1 cellular context compared by ENCODE assay signal in the genomic region with DNA sequence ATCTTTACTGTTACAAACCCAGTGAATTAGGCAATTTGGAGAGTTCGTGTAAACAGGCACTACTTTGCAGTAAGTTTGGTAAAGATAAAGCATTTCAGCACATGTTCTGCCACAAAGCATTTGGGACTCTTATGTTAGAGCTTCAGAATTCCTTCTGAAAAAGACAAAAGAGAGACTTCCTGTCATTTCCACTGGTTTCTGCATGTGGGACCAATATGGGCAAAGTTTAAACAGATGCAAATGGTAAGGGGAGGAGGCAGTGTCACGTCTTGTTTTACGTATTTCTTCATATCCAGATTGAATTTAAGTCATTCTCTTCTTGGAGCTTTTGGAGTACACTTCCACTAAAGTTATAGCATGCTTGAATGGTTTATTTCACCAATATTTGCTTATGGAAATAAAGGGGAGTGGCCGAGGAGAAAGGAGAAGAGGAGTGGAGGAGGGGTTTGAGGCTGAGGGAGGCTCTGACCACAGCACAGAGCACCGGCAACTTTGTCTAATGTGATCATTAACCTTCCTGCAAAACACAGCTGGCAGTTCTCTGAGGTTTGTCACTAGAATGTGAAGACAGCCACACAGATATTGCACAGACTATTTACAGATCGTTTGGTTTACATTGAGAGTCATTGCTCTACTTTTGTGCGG.
TF ChIP-seq lines count a peak whose summit lies in the region.

A gene with protein sequence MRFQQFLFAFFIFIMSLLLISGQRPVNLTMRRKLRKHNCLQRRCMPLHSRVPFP (plus strand): TSS at position 499 of the 645 bp plus-strand sequence. CDS start 154 bp downstream, outside the sequence.

TF ChIP-seq in GM12878, 131 proteins besides CTCF, POLR2A, EP300 and RAD21 (continued from another document):
- TF ChIP-seq, protein P1, sequence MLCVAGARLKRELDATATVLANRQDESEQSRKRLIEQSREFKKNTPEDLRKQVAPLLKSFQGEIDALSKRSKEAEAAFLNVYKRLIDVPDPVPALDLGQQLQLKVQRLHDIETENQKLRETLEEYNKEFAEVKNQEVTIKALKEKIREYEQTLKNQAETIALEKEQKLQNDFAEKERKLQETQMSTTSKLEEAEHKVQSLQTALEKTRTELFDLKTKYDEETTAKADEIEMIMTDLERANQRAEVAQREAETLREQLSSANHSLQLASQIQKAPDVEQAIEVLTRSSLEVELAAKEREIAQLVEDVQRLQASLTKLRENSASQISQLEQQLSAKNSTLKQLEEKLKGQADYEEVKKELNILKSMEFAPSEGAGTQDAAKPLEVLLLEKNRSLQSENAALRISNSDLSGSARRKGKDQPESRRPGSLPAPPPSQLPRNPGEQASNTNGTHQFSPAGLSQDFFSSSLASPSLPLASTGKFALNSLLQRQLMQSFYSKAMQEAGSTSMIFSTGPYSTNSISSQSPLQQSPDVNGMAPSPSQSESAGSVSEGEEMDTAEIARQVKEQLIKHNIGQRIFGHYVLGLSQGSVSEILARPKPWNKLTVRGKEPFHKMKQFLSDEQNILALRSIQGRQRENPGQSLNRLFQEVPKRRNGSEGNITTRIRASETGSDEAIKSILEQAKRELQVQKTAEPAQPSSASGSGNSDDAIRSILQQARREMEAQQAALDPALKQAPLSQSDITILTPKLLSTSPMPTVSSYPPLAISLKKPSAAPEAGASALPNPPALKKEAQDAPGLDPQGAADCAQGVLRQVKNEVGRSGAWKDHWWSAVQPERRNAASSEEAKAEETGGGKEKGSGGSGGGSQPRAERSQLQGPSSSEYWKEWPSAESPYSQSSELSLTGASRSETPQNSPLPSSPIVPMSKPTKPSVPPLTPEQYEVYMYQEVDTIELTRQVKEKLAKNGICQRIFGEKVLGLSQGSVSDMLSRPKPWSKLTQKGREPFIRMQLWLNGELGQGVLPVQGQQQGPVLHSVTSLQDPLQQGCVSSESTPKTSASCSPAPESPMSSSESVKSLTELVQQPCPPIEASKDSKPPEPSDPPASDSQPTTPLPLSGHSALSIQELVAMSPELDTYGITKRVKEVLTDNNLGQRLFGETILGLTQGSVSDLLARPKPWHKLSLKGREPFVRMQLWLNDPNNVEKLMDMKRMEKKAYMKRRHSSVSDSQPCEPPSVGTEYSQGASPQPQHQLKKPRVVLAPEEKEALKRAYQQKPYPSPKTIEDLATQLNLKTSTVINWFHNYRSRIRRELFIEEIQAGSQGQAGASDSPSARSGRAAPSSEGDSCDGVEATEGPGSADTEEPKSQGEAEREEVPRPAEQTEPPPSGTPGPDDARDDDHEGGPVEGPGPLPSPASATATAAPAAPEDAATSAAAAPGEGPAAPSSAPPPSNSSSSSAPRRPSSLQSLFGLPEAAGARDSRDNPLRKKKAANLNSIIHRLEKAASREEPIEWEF (IDR thresholded peaks at IDR 0.05; ENCODE audit: insufficient replicate concordance, low read depth, low read length), result peak; percentile 66
- TF ChIP-seq, protein P2, sequence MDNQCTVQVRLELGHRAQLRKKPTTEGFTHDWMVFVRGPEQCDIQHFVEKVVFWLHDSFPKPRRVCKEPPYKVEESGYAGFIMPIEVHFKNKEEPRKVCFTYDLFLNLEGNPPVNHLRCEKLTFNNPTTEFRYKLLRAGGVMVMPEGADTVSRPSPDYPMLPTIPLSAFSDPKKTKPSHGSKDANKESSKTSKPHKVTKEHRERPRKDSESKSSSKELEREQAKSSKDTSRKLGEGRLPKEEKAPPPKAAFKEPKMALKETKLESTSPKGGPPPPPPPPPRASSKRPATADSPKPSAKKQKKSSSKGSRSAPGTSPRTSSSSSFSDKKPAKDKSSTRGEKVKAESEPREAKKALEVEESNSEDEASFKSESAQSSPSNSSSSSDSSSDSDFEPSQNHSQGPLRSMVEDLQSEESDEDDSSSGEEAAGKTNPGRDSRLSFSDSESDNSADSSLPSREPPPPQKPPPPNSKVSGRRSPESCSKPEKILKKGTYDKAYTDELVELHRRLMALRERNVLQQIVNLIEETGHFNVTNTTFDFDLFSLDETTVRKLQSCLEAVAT (IDR thresholded peaks at IDR 0.05), result peak; percentile 58; the same call in 1 of the 2 replicates
- TF ChIP-seq NBN (IDR thresholded peaks at IDR 0.05) (peak; percentile 36; the same call in 1 of the 2 replicates), RUNX3 (IDR thresholded peaks at IDR 0.05; ENCODE audit: low read length) (peak; percentile 68), TCF3 (IDR thresholded peaks at IDR 0.05; ENCODE audit: borderline replicate concordance, insufficient read depth, low read depth, low read length) (peak; percentile 53; the same call in 1 of the 2 replicates), STAT3 (IDR thresholded peaks at IDR 0.05; ENCODE audit: low read depth, low read length) (0 out of 2 replicates have a peak, but pooled peaks have one; percentile 16), TCF12 (IDR thresholded peaks at IDR 0.05; ENCODE audit: low read depth, low read length) (peak; percentile 87; the same call in 1 of the 2 replicates), CHD2 (IDR thresholded peaks at IDR 0.05; ENCODE audit: borderline replicate concordance, low read depth, low read length) (peak; percentile 77), ATF7 (IDR thresholded peaks at IDR 0.05; ENCODE audit: low read depth) (peak; percentile 53), SMC3 (IDR thresholded peaks at IDR 0.05; ENCODE audit: borderline replicate concordance, low read length) (no peak), CEBPB (IDR thresholded peaks at IDR 0.05; ENCODE audit: borderline replicate concordance in 1 of 2, low read depth in 2 of 2, low read length in 2 of 2) (no peak), MTA2 (IDR thresholded peaks at IDR 0.05; ENCODE audit: low read depth) (peak; percentile 64), IKZF2 (IDR thresholded peaks at IDR 0.05) (peak; percentile 11 to 34; a peak in 2 of 4 replicates), IKZF1 (conservative IDR thresholded peaks at IDR 0.05) (peak; percentile 39; the same call in 1 of the 2 replicates)
- TF ChIP-seq, protein P3, sequence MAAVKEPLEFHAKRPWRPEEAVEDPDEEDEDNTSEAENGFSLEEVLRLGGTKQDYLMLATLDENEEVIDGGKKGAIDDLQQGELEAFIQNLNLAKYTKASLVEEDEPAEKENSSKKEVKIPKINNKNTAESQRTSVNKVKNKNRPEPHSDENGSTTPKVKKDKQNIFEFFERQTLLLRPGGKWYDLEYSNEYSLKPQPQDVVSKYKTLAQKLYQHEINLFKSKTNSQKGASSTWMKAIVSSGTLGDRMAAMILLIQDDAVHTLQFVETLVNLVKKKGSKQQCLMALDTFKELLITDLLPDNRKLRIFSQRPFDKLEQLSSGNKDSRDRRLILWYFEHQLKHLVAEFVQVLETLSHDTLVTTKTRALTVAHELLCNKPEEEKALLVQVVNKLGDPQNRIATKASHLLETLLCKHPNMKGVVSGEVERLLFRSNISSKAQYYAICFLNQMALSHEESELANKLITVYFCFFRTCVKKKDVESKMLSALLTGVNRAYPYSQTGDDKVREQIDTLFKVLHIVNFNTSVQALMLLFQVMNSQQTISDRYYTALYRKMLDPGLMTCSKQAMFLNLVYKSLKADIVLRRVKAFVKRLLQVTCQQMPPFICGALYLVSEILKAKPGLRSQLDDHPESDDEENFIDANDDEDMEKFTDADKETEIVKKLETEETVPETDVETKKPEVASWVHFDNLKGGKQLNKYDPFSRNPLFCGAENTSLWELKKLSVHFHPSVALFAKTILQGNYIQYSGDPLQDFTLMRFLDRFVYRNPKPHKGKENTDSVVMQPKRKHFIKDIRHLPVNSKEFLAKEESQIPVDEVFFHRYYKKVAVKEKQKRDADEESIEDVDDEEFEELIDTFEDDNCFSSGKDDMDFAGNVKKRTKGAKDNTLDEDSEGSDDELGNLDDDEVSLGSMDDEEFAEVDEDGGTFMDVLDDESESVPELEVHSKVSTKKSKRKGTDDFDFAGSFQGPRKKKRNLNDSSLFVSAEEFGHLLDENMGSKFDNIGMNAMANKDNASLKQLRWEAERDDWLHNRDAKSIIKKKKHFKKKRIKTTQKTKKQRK (IDR thresholded peaks at IDR 0.05; ENCODE audit: low read depth, low read length), result no peak
- TF ChIP-seq, protein P4, sequence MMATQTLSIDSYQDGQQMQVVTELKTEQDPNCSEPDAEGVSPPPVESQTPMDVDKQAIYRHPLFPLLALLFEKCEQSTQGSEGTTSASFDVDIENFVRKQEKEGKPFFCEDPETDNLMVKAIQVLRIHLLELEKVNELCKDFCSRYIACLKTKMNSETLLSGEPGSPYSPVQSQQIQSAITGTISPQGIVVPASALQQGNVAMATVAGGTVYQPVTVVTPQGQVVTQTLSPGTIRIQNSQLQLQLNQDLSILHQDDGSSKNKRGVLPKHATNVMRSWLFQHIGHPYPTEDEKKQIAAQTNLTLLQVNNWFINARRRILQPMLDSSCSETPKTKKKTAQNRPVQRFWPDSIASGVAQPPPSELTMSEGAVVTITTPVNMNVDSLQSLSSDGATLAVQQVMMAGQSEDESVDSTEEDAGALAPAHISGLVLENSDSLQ (IDR thresholded peaks at IDR 0.05), result peak; percentile 47; the same call in 1 of the 2 replicates
- TF ChIP-seq, protein P5, sequence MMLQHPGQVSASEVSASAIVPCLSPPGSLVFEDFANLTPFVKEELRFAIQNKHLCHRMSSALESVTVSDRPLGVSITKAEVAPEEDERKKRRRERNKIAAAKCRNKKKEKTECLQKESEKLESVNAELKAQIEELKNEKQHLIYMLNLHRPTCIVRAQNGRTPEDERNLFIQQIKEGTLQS (IDR thresholded peaks at IDR 0.05; ENCODE audit: borderline replicate concordance, extremely low read depth, low read depth, low read length), result no peak
- TF ChIP-seq, protein P6, sequence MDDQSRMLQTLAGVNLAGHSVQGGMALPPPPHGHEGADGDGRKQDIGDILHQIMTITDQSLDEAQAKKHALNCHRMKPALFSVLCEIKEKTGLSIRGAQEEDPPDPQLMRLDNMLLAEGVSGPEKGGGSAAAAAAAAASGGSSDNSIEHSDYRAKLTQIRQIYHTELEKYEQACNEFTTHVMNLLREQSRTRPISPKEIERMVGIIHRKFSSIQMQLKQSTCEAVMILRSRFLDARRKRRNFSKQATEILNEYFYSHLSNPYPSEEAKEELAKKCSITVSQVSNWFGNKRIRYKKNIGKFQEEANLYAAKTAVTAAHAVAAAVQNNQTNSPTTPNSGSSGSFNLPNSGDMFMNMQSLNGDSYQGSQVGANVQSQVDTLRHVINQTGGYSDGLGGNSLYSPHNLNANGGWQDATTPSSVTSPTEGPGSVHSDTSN (IDR thresholded peaks at IDR 0.05; ENCODE audit: insufficient replicate concordance, low read depth, low read length), result peak; percentile 75
